Comparison of ENCODE assay signal across 22 cellular contexts in the genomic region with DNA sequence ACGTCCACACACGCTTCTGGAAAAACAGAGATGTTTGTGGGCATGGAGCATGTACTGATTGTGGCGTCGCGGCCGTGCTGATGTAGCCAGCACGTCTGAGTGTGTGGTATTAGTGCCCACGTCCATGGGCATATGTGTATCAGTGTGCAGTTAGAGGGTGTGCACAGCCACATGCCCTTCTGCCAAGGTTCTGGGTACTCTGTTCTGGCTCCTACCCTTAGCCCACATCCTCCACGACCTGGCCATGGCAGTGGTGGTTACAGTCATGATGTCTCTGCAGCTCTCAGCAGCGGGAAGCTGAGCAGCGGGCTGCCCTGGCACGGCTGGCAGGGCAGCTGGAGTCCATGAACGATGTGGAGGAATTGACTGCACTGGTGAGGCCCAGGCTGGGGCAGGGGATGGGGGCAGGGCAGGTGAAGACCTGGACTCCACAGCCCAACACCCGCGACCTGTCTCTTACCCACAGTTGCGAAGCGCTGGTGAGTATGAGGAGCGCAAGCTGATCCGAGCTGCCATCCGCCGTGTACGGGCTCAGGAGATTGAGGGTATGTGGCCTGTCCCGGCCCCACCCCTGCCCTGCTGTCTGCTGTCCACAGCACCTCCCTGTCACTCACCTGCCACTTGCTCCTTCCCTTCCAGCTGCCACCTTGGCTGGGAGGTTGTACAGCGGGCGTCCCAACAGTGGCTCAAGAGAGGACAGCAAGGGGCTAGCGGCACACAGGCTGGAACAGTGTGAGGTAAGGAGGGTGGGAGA. TPM values are rescaled to one million over a fixed set of nuclear protein-coding genes. Genes with fewer than 3 reads are reported as not detected.
A peak's percentile ranks its signal among the peaks of the same experiment; 100 is the strongest.
DNase-seq lines count a peak whose midpoint lies in the region; ATAC-seq and TF ChIP-seq lines count a peak whose summit lies in the region.
"Had no signal": no experiment of that assay in that cellular context is flagged by ENCODE, and none has a peak within 500 bp of the region (broad histone marks: within the 10 kb centered on the region; RNA-seq: fewer than 3 reads in every experiment).

No MANE protein-coding gene starts in this region.

- H3K36me3 ChIP-seq in esophagus (ENCODE audit: control insufficient read depth in 2 of 2, insufficient read depth in 2 of 2, low read length in 1 of 2) (peaks cover 0 to 34% of the 10 kb centered on the region in 2 donors), psoas muscle (ENCODE audit: insufficient read depth in 1 of 2, low read depth in 1 of 2) (peaks cover 0 to 50% of the 10 kb centered on the region in 2 donors)

- peaks cover 15% of the 10 kb centered on the region for H3K4me1 Mint-ChIP-seq in activated naive CD4-positive, alpha-beta T cell treated with anti-CD3 and anti-CD28 coated beads, Interleukin-2, amount 10 ng/mL, durations not matched to agents 7 days and 5 days

- DNase-seq in right cardiac atrium (peak in 2 of 3 donors; percentile 58 to 62), cardiac septum (ENCODE audit: low spot score) (no peak), psoas muscle (no peak), NCI-H2029 treated with DMSO at 0.1 percent for 48 hours (lab: John Stamatoyannopoulos, UW) (no peak), dermis blood vessel endothelial cell (no peak)
- no peak for DNase-seq in activated naive CD4-positive, alpha-beta T cell treated with anti-CD3 and anti-CD28 coated beads, Interleukin-2, amount 10 ng/mL, durations not matched to agents 7 days and 5 days
- DNase-seq: DMS153, GOT3, natural killer cell, NCI-H510A had no signal

- 86% methylated on average over 26 of the region's 26 CpGs for WGBS in right cardiac atrium
- WGBS in esophagus, 2 donors: 83 to 85% methylated on average over 23 to 26 of the region's 26 CpGs
- WGBS in psoas muscle, 3 donors: 84 to 88% (median 86%) methylated on average over 26 of the region's 26 CpGs

- H3K9me3 ChIP-seq in right cardiac atrium (ENCODE audit: control insufficient read depth, low read length) (no peaks in the 10 kb centered on the region), esophagus (ENCODE audit: control insufficient read depth in 2 of 2, insufficient read depth in 1 of 2, low read depth in 1 of 2, low read length in 1 of 2) (no peaks in the 10 kb centered on the region), psoas muscle (no peaks in the 10 kb centered on the region)
- H3K9me3 ChIP-seq: SJCRH30, spleen, testis had no signal

- H3K27me3 Mint-ChIP-seq in activated naive CD4-positive, alpha-beta T cell treated with anti-CD3 and anti-CD28 coated beads, Interleukin-2, amount 10 ng/mL, durations not matched to agents 7 days and 5 days: no peaks in the 10 kb centered on the region
- H3K27me3 Mint-ChIP-seq: dendritic cell treated with granulocyte-macrophage colony-stimulating factor and Interleukin-4, amounts not matched to agents 40 ng/mL and 50 ng/mL, for 4 days had no signal

- H3K4me3 ChIP-seq in right cardiac atrium (ENCODE audit: low read length) (no peak overlapping the region), esophagus (ENCODE audit: low read depth in 1 of 2, low read length in 2 of 2) (no peak overlapping the region), psoas muscle (no peak overlapping the region)
- H3K4me3 ChIP-seq: SJCRH30, testis had no signal

- TF ChIP-seq CTCF in psoas muscle (IDR thresholded peaks at IDR 0.05): no peak

- H3K27ac ChIP-seq in right cardiac atrium (ENCODE audit: low read length) (no peak overlapping the region), esophagus (ENCODE audit: low read depth in 2 of 2, low read length in 1 of 2) (peak overlapping the region; percentile 23 to 86), psoas muscle (peak overlapping the region; percentile 46)
- H3K27ac ChIP-seq: SJCRH30, testis had no signal

- peaks cover 15% of the 10 kb centered on the region for H3K36me3 Mint-ChIP-seq in activated naive CD4-positive, alpha-beta T cell treated with anti-CD3 and anti-CD28 coated beads, Interleukin-2, amount 10 ng/mL, durations not matched to agents 7 days and 5 days
- H3K36me3 Mint-ChIP-seq: brain, natural killer cell had no signal

- ATAC-seq in right cardiac atrium (no peak), psoas muscle (no peak), HG02973 (IDR thresholded peaks at IDR 0.05; ENCODE audit: unreplicated experiment) (no peak)
- ATAC-seq: activated naive CD4-positive, alpha-beta T cell treated with anti-CD3 and anti-CD28 coated beads, Interleukin-2, amount 50 U/mL, for 72 hours; activated T-cell treated with anti-CD3 and anti-CD28 coated beads, Interleukin-2, amount 50 U/mL, for 72 hours; natural killer cell had no signal

- CTCF ChIA-PET in activated naive CD4-positive, alpha-beta T cell treated with anti-CD3 and anti-CD28 coated beads, Interleukin-2, amount 10 ng/mL, durations not matched to agents 7 days and 5 days (lab: Charles Lee): interaction anchor here (0.7 to 2.4 kb wide), 6 partner anchors 7 to 184 kb away, joined by 3 to 6 read pairs (median 4); a partner anchor contains a TSS

- H3K4me3 Mint-ChIP-seq in activated naive CD4-positive, alpha-beta T cell treated with anti-CD3 and anti-CD28 coated beads, Interleukin-2, amount 10 ng/mL, durations not matched to agents 7 days and 5 days: no peak overlapping the region
- H3K4me3 Mint-ChIP-seq: activated T-cell treated with anti-CD3 and anti-CD28 coated beads, Interleukin-2, amount 50 U/mL, for 72 hours; brain; CD14-positive monocyte; dendritic cell treated with granulocyte-macrophage colony-stimulating factor and Interleukin-4, amounts not matched to agents 40 ng/mL and 50 ng/mL, for 4 days; natural killer cell had no signal

- H3K27ac Mint-ChIP-seq in activated naive CD4-positive, alpha-beta T cell treated with anti-CD3 and anti-CD28 coated beads, Interleukin-2, amount 10 ng/mL, durations not matched to agents 7 days and 5 days: no peak overlapping the region
- H3K27ac Mint-ChIP-seq: activated naive CD4-positive, alpha-beta T cell treated with anti-CD3 and anti-CD28 coated beads, Interleukin-2, amount 50 U/mL, for 72 hours; activated T-cell treated with anti-CD3 and anti-CD28 coated beads, Interleukin-2, amount 50 U/mL, for 72 hours; dendritic cell treated with granulocyte-macrophage colony-stimulating factor and Interleukin-4, amounts not matched to agents 40 ng/mL and 50 ng/mL, for 4 days; natural killer cell had no signal

- H3K27me3 ChIP-seq in right cardiac atrium (ENCODE audit: control insufficient read depth, insufficient read depth): no peaks in the 10 kb centered on the region
- H3K27me3 ChIP-seq in esophagus (ENCODE audit: control insufficient read depth in 1 of 2, insufficient read depth in 2 of 2, low read length in 2 of 2): no peaks in the 10 kb centered on the region
- no peaks in the 10 kb centered on the region for H3K27me3 ChIP-seq in psoas muscle (ENCODE audit: insufficient read depth in 3 of 3, low read length in 2 of 3)
- H3K27me3 ChIP-seq: SJCRH30, spleen, testis had no signal

- H3K9me3 Mint-ChIP-seq in activated naive CD4-positive, alpha-beta T cell treated with anti-CD3 and anti-CD28 coated beads, Interleukin-2, amount 10 ng/mL, durations not matched to agents 7 days and 5 days: no peaks in the 10 kb centered on the region
- H3K9me3 Mint-ChIP-seq: activated naive CD4-positive, alpha-beta T cell treated with anti-CD3 and anti-CD28 coated beads, Interleukin-2, amount 50 U/mL, for 72 hours; activated T-cell treated with anti-CD3 and anti-CD28 coated beads, Interleukin-2, amount 50 U/mL, for 72 hours; brain; CD14-positive monocyte; dendritic cell treated with granulocyte-macrophage colony-stimulating factor and Interleukin-4, amounts not matched to agents 40 ng/mL and 50 ng/mL, for 4 days; natural killer cell had no signal

- H3K4me1 ChIP-seq in right cardiac atrium (ENCODE audit: control insufficient read depth, insufficient read depth, low read length): no peaks in the 10 kb centered on the region
- H3K4me1 ChIP-seq in esophagus (ENCODE audit: control insufficient read depth in 2 of 2, insufficient read depth in 2 of 2, low read length in 1 of 2): peaks cover 0 to 22% of the 10 kb centered on the region in 2 donors
- H3K4me1 ChIP-seq in psoas muscle: peaks cover 21% of the 10 kb centered on the region
- H3K4me1 ChIP-seq: SJCRH30 had no signal

- intact Hi-C loops in right cardiac atrium (cut with DNase I) (loop anchor here in 2 of 4 donors (5.0 to 10.0 kb wide), 2 partner anchors 141 to 146 kb away; no protein-coding TSS in a partner anchor), cardiac septum (cut with DNase I) (loop anchor here (2.0 to 10.0 kb wide), 3 partner anchors 60 to 324 kb away; a partner anchor contains a TSS), psoas muscle (cut with DNase I) (loop anchor here (2.0 to 10.0 kb wide), 2 partner anchors 60 to 146 kb away; no protein-coding TSS in a partner anchor)

RNA-seq across cellular contexts. Expression of a gene that starts 7.3 kb away (rescaled TPM):
- total RNA-seq in right cardiac atrium (100 to 1,000 TPM; 156 to 233 (median 217) TPM), cardiac septum (128 TPM), psoas muscle (10 to 100 TPM; 33.6 to 79.3 (median 66.5) TPM), dermis blood vessel endothelial cell (269 and 319 TPM in 2 replicates)
- polyA plus RNA-seq in right cardiac atrium (192 TPM), esophagus (100 to 1,000 TPM; 100 to 103 TPM), psoas muscle (10 to 100 TPM; 23.0 to 43.4 (median 36.5) TPM)

RNA-seq across cellular contexts. Expression of a gene that starts 19.0 kb away (rescaled TPM):
- total RNA-seq in right cardiac atrium (100 to 1,000 TPM; 167 to 205 (median 176) TPM), cardiac septum (77.7 TPM), psoas muscle (10 to 100 TPM; 45.4 to 68.2 (median 52.3) TPM), dermis blood vessel endothelial cell (18.7 and 33.7 TPM in 2 replicates)
- polyA plus RNA-seq in right cardiac atrium (219 TPM), esophagus (100 to 1,000 TPM in 1 of 2 donors, 10 to 100 TPM in 1; 41.1 to 127 TPM), psoas muscle (10 to 100 TPM; 23.6 to 64.3 (median 44.0) TPM)

RNA-seq across cellular contexts. Expression of a gene that starts 34.4 kb away (rescaled TPM):
- total RNA-seq in right cardiac atrium (10 to 100 TPM; 28.8 to 62.1 (median 50.7) TPM), cardiac septum (13.8 TPM), psoas muscle (1 to 10 TPM; 1.3 to 4.4 (median 2.5) TPM), dermis blood vessel endothelial cell (0.33 TPM in 1 of 2 replicates, not detected in the other)
- polyA plus RNA-seq in right cardiac atrium (28.9 TPM), esophagus (1 to 10 TPM; 1.6 to 3.3 TPM), psoas muscle (under 1 TPM; 0.14 to 0.65 (median 0.36) TPM)
- total RNA-seq: natural killer cell; T-helper 2 cell treated with Interferon-gamma antibody and Interleukin-4, amounts not matched to agents 100 ng/mL and 5 ng/mL, for 36 hours had no signal
- polyA plus RNA-seq: CD14-positive monocyte had no signal

RNA-seq across cellular contexts. Expression of a gene that starts 51.9 kb away (rescaled TPM):
- not detected for total RNA-seq in right cardiac atrium
- not detected for polyA plus RNA-seq in right cardiac atrium
- total RNA-seq in cardiac septum: not detected
- 10 to 100 TPM in 1 of 2 donors, 1 to 10 TPM in 1; 5.3 to 13.1 TPM for polyA plus RNA-seq in esophagus
- not detected for total RNA-seq in psoas muscle
- not detected for polyA plus RNA-seq in psoas muscle
- not detected in 2 replicates for total RNA-seq in dermis blood vessel endothelial cell
- total RNA-seq: activated naive CD4-positive, alpha-beta T cell treated with anti-CD3 and anti-CD28 coated beads, Interleukin-2, amount 50 U/mL, for 72 hours; activated T-cell treated with anti-CD3 and anti-CD28 coated beads, Interleukin-2, amount 50 U/mL, for 72 hours; epithelial cell of proximal tubule; natural killer cell; spleen; T-helper 2 cell treated with Interferon-gamma antibody and Interleukin-4, amounts not matched to agents 100 ng/mL and 5 ng/mL, for 36 hours had no signal
- polyA plus RNA-seq: CD14-positive monocyte, spleen had no signal

Comparison
In these comparisons a context has a peak if more than half of its experiments do, and no peak if none do; other contexts are left out.
1. DNase-seq: peak in right cardiac atrium (2 of 3); none in cardiac septum (single experiment), psoas muscle (0 of 2), NCI-H2029 treated with DMSO at 0.1 percent for 48 hours (single experiment), activated naive CD4-positive, alpha-beta T cell treated with anti-CD3 and anti-CD28 coated beads, Interleukin-2, amount 10 ng/mL, durations not matched to agents 7 days and 5 days (single experiment) and dermis blood vessel endothelial cell (single experiment).